Comparison of ENCODE assay signal across 1 cellular context in the genomic region with DNA sequence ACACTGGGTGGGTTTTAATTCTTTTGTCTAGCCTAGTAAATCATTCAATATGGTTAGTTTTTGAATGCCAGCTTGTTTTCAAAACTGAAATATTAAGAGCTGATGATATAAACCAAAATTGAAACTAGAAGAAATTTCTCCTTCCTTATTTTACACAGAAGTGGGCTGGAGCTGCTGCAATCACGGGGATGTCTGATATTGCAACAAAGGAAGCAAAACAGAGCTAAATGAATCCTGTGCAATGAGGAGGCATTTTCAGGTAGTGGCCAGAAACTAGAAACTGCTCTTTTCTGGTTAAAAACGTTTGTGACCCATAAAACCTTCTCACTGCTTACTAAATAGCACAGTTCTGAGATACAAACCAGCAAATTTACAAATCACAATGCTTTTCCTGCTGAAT.
A peak's percentile ranks its signal among the peaks of the same experiment; 100 is the strongest.
TF ChIP-seq lines count a peak whose summit lies in the region.

No MANE protein-coding gene starts in this region.

TF ChIP-seq in GM12878, 131 proteins besides CTCF, POLR2A, EP300 and RAD21 (continued from another document):
- TF ChIP-seq, protein P1, sequence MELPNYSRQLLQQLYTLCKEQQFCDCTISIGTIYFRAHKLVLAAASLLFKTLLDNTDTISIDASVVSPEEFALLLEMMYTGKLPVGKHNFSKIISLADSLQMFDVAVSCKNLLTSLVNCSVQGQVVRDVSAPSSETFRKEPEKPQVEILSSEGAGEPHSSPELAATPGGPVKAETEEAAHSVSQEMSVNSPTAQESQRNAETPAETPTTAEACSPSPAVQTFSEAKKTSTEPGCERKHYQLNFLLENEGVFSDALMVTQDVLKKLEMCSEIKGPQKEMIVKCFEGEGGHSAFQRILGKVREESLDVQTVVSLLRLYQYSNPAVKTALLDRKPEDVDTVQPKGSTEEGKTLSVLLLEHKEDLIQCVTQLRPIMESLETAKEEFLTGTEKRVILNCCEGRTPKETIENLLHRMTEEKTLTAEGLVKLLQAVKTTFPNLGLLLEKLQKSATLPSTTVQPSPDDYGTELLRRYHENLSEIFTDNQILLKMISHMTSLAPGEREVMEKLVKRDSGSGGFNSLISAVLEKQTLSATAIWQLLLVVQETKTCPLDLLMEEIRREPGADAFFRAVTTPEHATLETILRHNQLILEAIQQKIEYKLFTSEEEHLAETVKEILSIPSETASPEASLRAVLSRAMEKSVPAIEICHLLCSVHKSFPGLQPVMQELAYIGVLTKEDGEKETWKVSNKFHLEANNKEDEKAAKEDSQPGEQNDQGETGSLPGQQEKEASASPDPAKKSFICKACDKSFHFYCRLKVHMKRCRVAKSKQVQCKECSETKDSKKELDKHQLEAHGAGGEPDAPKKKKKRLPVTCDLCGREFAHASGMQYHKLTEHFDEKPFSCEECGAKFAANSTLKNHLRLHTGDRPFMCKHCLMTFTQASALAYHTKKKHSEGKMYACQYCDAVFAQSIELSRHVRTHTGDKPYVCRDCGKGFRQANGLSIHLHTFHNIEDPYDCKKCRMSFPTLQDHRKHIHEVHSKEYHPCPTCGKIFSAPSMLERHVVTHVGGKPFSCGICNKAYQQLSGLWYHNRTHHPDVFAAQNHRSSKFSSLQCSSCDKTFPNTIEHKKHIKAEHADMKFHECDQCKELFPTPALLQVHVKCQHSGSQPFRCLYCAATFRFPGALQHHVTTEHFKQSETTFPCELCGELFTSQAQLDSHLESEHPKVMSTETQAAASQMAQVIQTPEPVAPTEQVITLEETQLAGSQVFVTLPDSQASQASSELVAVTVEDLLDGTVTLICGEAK (IDR thresholded peaks at IDR 0.05; ENCODE audit: borderline replicate concordance): no peak
- TF ChIP-seq SUPT20H (IDR thresholded peaks at IDR 0.05; ENCODE audit: borderline replicate concordance, control insufficient read depth, low read depth, low read length) (no peak), IKZF2 (IDR thresholded peaks at IDR 0.05) (peak; percentile 34 to 48; a peak in 1 of 4 replicates), ZNF622 (IDR thresholded peaks at IDR 0.05) (no peak), IKZF1 (conservative IDR thresholded peaks at IDR 0.05) (peak; percentile 49; the same call in 1 of the 2 replicates), NR2F1 (conservative IDR thresholded peaks at IDR 0.05) (peak; percentile 34; the same call in 1 of the 2 replicates), TCF7 (IDR thresholded peaks at IDR 0.05; ENCODE audit: borderline replicate concordance) (no peak), RUNX3 (IDR thresholded peaks at IDR 0.05; ENCODE audit: low read length) (0 out of 2 replicates have a peak, but pooled peaks have one; percentile 16), SMARCA5 (IDR thresholded peaks at IDR 0.05) (no peak), SPI1 (IDR thresholded peaks at IDR 0.05; ENCODE audit: borderline replicate concordance, insufficient read depth, low read depth, low read length) (0 out of 2 replicates have a peak, but pooled peaks have one; percentile 13), BRCA1 (IDR thresholded peaks at IDR 0.05; ENCODE audit: low read depth, low read length) (no peak), ZNF217 (IDR thresholded peaks at IDR 0.05) (peak; percentile 22; the same call in 1 of the 2 replicates), BCL11A (IDR thresholded peaks at IDR 0.05; ENCODE audit: low read depth, low read length) (0 out of 2 replicates have a peak, but pooled peaks have one; percentile 14), BHLHE40 (IDR thresholded peaks at IDR 0.05; ENCODE audit: borderline replicate concordance in 1 of 2, low read depth in 2 of 2, low read length in 1 of 2) (peak; percentile 28 to 38; a peak in 1 of 4 replicates)
- TF ChIP-seq, protein P2, sequence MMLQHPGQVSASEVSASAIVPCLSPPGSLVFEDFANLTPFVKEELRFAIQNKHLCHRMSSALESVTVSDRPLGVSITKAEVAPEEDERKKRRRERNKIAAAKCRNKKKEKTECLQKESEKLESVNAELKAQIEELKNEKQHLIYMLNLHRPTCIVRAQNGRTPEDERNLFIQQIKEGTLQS (IDR thresholded peaks at IDR 0.05; ENCODE audit: borderline replicate concordance, extremely low read depth, low read depth, low read length): no peak
- TF ChIP-seq, protein P3, sequence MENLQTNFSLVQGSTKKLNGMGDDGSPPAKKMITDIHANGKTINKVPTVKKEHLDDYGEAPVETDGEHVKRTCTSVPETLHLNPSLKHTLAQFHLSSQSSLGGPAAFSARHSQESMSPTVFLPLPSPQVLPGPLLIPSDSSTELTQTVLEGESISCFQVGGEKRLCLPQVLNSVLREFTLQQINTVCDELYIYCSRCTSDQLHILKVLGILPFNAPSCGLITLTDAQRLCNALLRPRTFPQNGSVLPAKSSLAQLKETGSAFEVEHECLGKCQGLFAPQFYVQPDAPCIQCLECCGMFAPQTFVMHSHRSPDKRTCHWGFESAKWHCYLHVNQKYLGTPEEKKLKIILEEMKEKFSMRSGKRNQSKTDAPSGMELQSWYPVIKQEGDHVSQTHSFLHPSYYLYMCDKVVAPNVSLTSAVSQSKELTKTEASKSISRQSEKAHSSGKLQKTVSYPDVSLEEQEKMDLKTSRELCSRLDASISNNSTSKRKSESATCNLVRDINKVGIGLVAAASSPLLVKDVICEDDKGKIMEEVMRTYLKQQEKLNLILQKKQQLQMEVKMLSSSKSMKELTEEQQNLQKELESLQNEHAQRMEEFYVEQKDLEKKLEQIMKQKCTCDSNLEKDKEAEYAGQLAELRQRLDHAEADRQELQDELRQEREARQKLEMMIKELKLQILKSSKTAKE (IDR thresholded peaks at IDR 0.05; ENCODE audit: low read depth, poor library complexity, severe bottlenecking): peak; percentile 22
- TF ChIP-seq, protein P4, sequence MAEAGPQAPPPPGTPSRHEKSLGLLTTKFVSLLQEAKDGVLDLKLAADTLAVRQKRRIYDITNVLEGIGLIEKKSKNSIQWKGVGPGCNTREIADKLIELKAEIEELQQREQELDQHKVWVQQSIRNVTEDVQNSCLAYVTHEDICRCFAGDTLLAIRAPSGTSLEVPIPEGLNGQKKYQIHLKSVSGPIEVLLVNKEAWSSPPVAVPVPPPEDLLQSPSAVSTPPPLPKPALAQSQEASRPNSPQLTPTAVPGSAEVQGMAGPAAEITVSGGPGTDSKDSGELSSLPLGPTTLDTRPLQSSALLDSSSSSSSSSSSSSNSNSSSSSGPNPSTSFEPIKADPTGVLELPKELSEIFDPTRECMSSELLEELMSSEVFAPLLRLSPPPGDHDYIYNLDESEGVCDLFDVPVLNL (IDR thresholded peaks at IDR 0.05; ENCODE audit: low read depth, low read length): no peak
- TF ChIP-seq, protein P5, sequence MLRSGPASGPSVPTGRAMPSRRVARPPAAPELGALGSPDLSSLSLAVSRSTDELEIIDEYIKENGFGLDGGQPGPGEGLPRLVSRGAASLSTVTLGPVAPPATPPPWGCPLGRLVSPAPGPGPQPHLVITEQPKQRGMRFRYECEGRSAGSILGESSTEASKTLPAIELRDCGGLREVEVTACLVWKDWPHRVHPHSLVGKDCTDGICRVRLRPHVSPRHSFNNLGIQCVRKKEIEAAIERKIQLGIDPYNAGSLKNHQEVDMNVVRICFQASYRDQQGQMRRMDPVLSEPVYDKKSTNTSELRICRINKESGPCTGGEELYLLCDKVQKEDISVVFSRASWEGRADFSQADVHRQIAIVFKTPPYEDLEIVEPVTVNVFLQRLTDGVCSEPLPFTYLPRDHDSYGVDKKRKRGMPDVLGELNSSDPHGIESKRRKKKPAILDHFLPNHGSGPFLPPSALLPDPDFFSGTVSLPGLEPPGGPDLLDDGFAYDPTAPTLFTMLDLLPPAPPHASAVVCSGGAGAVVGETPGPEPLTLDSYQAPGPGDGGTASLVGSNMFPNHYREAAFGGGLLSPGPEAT (IDR thresholded peaks at IDR 0.05; ENCODE audit: low read depth): peak; percentile 58; the same call in 1 of the 2 replicates
- TF ChIP-seq, protein P6, sequence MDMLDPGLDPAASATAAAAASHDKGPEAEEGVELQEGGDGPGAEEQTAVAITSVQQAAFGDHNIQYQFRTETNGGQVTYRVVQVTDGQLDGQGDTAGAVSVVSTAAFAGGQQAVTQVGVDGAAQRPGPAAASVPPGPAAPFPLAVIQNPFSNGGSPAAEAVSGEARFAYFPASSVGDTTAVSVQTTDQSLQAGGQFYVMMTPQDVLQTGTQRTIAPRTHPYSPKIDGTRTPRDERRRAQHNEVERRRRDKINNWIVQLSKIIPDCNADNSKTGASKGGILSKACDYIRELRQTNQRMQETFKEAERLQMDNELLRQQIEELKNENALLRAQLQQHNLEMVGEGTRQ (IDR thresholded peaks at IDR 0.05; ENCODE audit: borderline replicate concordance, low read depth, low read length): no peak
